ENCODE assay signal across 14 cellular contexts in the genomic region with DNA sequence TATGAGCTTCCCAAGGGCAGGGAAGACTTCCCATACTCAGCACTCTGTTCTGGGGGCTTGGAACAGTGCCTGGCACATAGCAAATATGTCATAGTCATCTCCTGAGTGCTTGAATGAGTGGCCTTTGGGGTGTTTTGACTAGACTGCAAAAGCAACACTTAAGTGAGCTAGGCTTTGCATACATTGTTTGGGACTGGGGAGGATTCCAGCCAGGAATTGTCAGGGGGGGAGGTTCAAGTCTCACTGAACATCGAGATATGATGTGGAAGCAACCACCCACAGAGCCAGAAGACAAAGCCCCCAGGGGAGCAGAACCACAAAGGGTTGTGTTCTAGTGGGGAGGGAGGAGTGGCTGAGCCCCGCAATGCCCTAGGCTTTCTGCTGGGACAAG.
A peak's percentile ranks its signal among the peaks of the same experiment; 100 is the strongest.
DNase-seq lines count a peak whose midpoint lies in the region; ATAC-seq and TF ChIP-seq lines count a peak whose summit lies in the region.
"Had no signal": no experiment of that assay in that cellular context is flagged by ENCODE, and none has a peak within 500 bp of the region (broad histone marks: within the 10 kb centered on the region; RNA-seq: fewer than 3 reads in every experiment).

No MANE protein-coding gene starts in this region.

- H2AFZ ChIP-seq in smooth muscle cell (ENCODE audit: low read depth) = no peak overlapping the region

- no TSS peak for BruUV-seq in MCF 10A (replicated peaks; lab: Mats Ljungman, UMichigan)

- no peaks in the 10 kb centered on the region for H3K79me2 ChIP-seq in smooth muscle cell (ENCODE audit: low read depth)

- H3K9me3 Mint-ChIP-seq in MCF 10A (ENCODE audit: unreplicated experiment) (no peaks in the 10 kb centered on the region), nephron progenitor cell (peaks cover 67% of the 10 kb centered on the region)
- H3K9me3 Mint-ChIP-seq: activated naive CD4-positive, alpha-beta T cell treated with anti-CD3 and anti-CD28 coated beads for 36 hours; T-cell had no signal

- peaks cover 57% of the 10 kb centered on the region for H3K4me1 Mint-ChIP-seq in MCF 10A (ENCODE audit: insufficient read depth, unreplicated experiment)
- peaks cover 20% of the 10 kb centered on the region for H3K4me1 Mint-ChIP-seq in nephron progenitor cell

- no peaks in the 10 kb centered on the region for H4K20me1 ChIP-seq in smooth muscle cell (ENCODE audit: low read depth)

- H3K27ac Mint-ChIP-seq in MCF 10A (ENCODE audit: low read depth, unreplicated experiment) (peak overlapping the region; percentile 53), nephron progenitor cell (no peak overlapping the region)
- H3K27ac Mint-ChIP-seq: activated naive CD4-positive, alpha-beta T cell treated with anti-CD3 and anti-CD28 coated beads for 36 hours; T-cell had no signal

- 57% methylated on average over 2 of the region's 2 CpGs for WGBS in smooth muscle cell (ENCODE audit: low lambda C conversion rate)

- POLR2A ChIA-PET in MCF 10A (lab: Yijun Ruan, JAX) = interaction anchor here (0.7 to 8.9 kb wide), 7 partner anchors 9 to 105 kb away, joined by 3 to 146 read pairs (median 18); a partner anchor contains a TSS

- no peak for TF ChIP-seq CTCF in MCF 10A (IDR thresholded peaks at IDR 0.05; ENCODE audit: unreplicated experiment)
- no peak for TF ChIP-seq CTCF in breast epithelium (IDR thresholded peaks at IDR 0.05)
- TF ChIP-seq CTCF in choroid plexus epithelial cell (conservative IDR thresholded peaks at IDR 0.05; ENCODE audit: low read depth, low read length) = no peak
- TF ChIP-seq CTCF in smooth muscle cell (IDR thresholded peaks at IDR 0.05; ENCODE audit: borderline replicate concordance, insufficient read depth, poor library complexity, severe bottlenecking) = no peak
- no peak for TF ChIP-seq CTCF in nephron progenitor cell (IDR thresholded peaks at IDR 0.05)

- H3K27me3 Mint-ChIP-seq in MCF 10A (ENCODE audit: insufficient read depth, unreplicated experiment) = no peaks in the 10 kb centered on the region
- peaks cover 30% of the 10 kb centered on the region for H3K27me3 Mint-ChIP-seq in nephron progenitor cell (ENCODE audit: low read depth, poor library complexity)

- no peak overlapping the region for H3K9ac ChIP-seq in smooth muscle cell (ENCODE audit: low read depth)

- intact Hi-C loops in MCF 10A (cut with micrococcal nuclease) (loop anchor here (5.0 kb wide), 1 partner anchor 107 kb away; a partner anchor contains a TSS), breast epithelium (cut with DNase I; ENCODE audit: low total_unique reads) (no loop called here)

- no peak for TF ChIP-seq POLR2A in breast epithelium (IDR thresholded peaks at IDR 0.05)

- CTCF ChIA-PET in MCF 10A (lab: Yijun Ruan, JAX) = interaction anchor here (1.2 to 31.9 kb wide), 6 partner anchors 9 to 264 kb away, joined by 3 to 929 read pairs (median 8); no protein-coding TSS in a partner anchor

- H3K4me3 ChIP-seq in breast epithelium (no peak overlapping the region), choroid plexus epithelial cell (ENCODE audit: low read depth, low read length) (no peak overlapping the region), smooth muscle cell (no peak overlapping the region)
- H3K4me3 ChIP-seq: cardiac muscle cell had no signal

- H3K36me3 ChIP-seq in breast epithelium (no peaks in the 10 kb centered on the region), smooth muscle cell (ENCODE audit: low read depth) (no peaks in the 10 kb centered on the region)
- H3K36me3 ChIP-seq: cardiac muscle cell had no signal

- H3F3A ChIP-seq in smooth muscle cell (ENCODE audit: low read depth) = no peaks in the 10 kb centered on the region

- H3K4me1 ChIP-seq in breast epithelium (peaks cover 0 to 14% of the 10 kb centered on the region in 2 donors), smooth muscle cell (ENCODE audit: low read depth) (peaks cover 7% of the 10 kb centered on the region)

- H3K36me3 Mint-ChIP-seq in MCF 10A (ENCODE audit: insufficient read depth, unreplicated experiment) (peaks cover 35% of the 10 kb centered on the region), nephron progenitor cell (ENCODE audit: low read depth) (peaks cover 3% of the 10 kb centered on the region)
- H3K36me3 Mint-ChIP-seq: T-cell had no signal

- peak overlapping the region; percentile 78 for H3K4me3 Mint-ChIP-seq in MCF 10A (ENCODE audit: unreplicated experiment)
- no peak overlapping the region for H3K4me3 Mint-ChIP-seq in nephron progenitor cell
- H3K4me3 Mint-ChIP-seq: activated naive CD4-positive, alpha-beta T cell treated with anti-CD3 and anti-CD28 coated beads for 36 hours; T-cell had no signal

- no peak overlapping the region for H3K27ac ChIP-seq in breast epithelium
- no peak overlapping the region for H3K27ac ChIP-seq in smooth muscle cell (ENCODE audit: low read depth)
- H3K27ac ChIP-seq: cardiac muscle cell had no signal

- ATAC-seq in GM18861 (IDR thresholded peaks at IDR 0.05; ENCODE audit: unreplicated experiment) = no peak
- ATAC-seq: activated CD4-positive, CD25-positive, alpha-beta regulatory T cell treated with anti-CD3 and anti-CD28 coated beads, Interleukin-2, amount 50 U/mL, for 24 hours; T-cell had no signal

- no peaks in the 10 kb centered on the region for H3K9me3 ChIP-seq in breast epithelium
- no peaks in the 10 kb centered on the region for H3K9me3 ChIP-seq in smooth muscle cell (replicated peaks; ENCODE audit: low read depth)

- H3K4me2 ChIP-seq in smooth muscle cell = peak overlapping the region; percentile 69

- DNase-seq in MCF 10A (ENCODE audit: unreplicated experiment) = no peak
- DNase-seq in breast epithelium (ENCODE audit: low spot score in 2 of 2) = no peak
- DNase-seq in NCI-H345 treated with DMSO at 0.1 percent for 48 hours (lab: John Stamatoyannopoulos, UW; ENCODE audit: unreplicated experiment) = peak; percentile 44
- DNase-seq in choroid plexus epithelial cell (ENCODE audit: low read depth) = peak; percentile 1
- DNase-seq in smooth muscle cell (lab: John Stamatoyannopoulos, UW; ENCODE audit: unreplicated experiment) = no peak
- DNase-seq in nephron progenitor cell = no peak
- no peak for DNase-seq in NCI-H146 (lab: John Stamatoyannopoulos, UW)
- DNase-seq: activated CD8-positive, alpha-beta memory T cell treated with anti-CD3 and anti-CD28 coated beads, Interleukin-2, amount 50 U/mL, for 4 hours; activated naive CD4-positive, alpha-beta T cell treated with anti-CD3 and anti-CD28 coated beads for 36 hours; DMS 273 treated with DMSO at 0.1 percent for 48 hours; T-cell had no signal

- no peaks in the 10 kb centered on the region for H3K27me3 ChIP-seq in breast epithelium
- peaks cover 7% of the 10 kb centered on the region for H3K27me3 ChIP-seq in smooth muscle cell (ENCODE audit: low read depth)
- H3K27me3 ChIP-seq: cardiac muscle cell had no signal

Comparison
In these comparisons a context has a peak if more than half of its experiments do, and no peak if none do; other contexts are left out.
1. DNase-seq: peak in NCI-H345 treated with DMSO at 0.1 percent for 48 hours (single experiment) and choroid plexus epithelial cell (single experiment); none in MCF 10A (single experiment), breast epithelium (0 of 2), smooth muscle cell (single experiment), nephron progenitor cell (single experiment) and NCI-H146 (single experiment).